Comparison of ENCODE assay signal across 17 cellular contexts in genomic region chr7:101891124-101891523, GRCh38.
"Had no signal": no experiment of that assay in that cellular context is flagged by ENCODE, and none has a peak within 500 bp of the region (broad histone marks: within the 10 kb centered on the region; RNA-seq: fewer than 3 reads in every experiment).

No MANE protein-coding gene starts in this region.

- H3K27me3 ChIP-seq: body of pancreas, esophagus squamous epithelium, stomach, upper lobe of right lung had no signal

- H3K27ac ChIP-seq: body of pancreas, skin epidermis, upper lobe of right lung had no signal

- H3K36me3 ChIP-seq: esophagus squamous epithelium, stomach, upper lobe of right lung had no signal

- ATAC-seq: activated CD8-positive, alpha-beta T cell treated with anti-CD3 and anti-CD28 coated beads for 36 hours; body of pancreas; effector memory CD8-positive, alpha-beta T cell; left ventricle myocardium superior; upper lobe of right lung had no signal

- H3K4me3 ChIP-seq: body of pancreas, esophagus squamous epithelium, skin epidermis, stomach, upper lobe of right lung had no signal

- H3K27me3 Mint-ChIP-seq: activated B cell treated with CpG ODN at 0.5 μM for 24 hours; activated CD8-positive, alpha-beta T cell treated with anti-CD3 and anti-CD28 coated beads for 36 hours; activated T-cell treated with anti-CD3 and anti-CD28 coated beads, Interleukin-2, amount 50 U/mL, for 24 hours; effector memory CD8-positive, alpha-beta T cell; progenitor cell of endocrine pancreas had no signal

- H3K4me3 Mint-ChIP-seq: activated B cell treated with CpG ODN at 0.5 μM for 24 hours; activated CD8-positive, alpha-beta T cell treated with anti-CD3 and anti-CD28 coated beads for 36 hours; activated naive CD4-positive, alpha-beta T cell treated with anti-CD3 and anti-CD28 coated beads for 36 hours; activated T-cell treated with anti-CD3 and anti-CD28 coated beads, Interleukin-2, amount 50 U/mL, for 24 hours; effector memory CD8-positive, alpha-beta T cell; immature natural killer cell had no signal

- H3K36me3 Mint-ChIP-seq: immature natural killer cell had no signal

- H3K4me1 ChIP-seq: upper lobe of right lung had no signal

- H3K9me3 Mint-ChIP-seq: activated B cell treated with CpG ODN at 0.5 μM for 24 hours; activated CD8-positive, alpha-beta T cell treated with anti-CD3 and anti-CD28 coated beads for 36 hours; activated naive CD4-positive, alpha-beta T cell treated with anti-CD3 and anti-CD28 coated beads for 36 hours; activated T-cell treated with anti-CD3 and anti-CD28 coated beads, Interleukin-2, amount 50 U/mL, for 24 hours; activated T-helper 2 cell treated with anti-CD3 and anti-CD28 coated beads, Interferon-gamma antibody, Interleukin-2, Interleukin-4, amounts not matched to agents 10 μg/mL and 5 μg/mL and 100 μg/mL, durations not matched to agents 14 hours and 24 hours and 36 hours; effector memory CD8-positive, alpha-beta T cell; immature natural killer cell had no signal

- H3K27ac Mint-ChIP-seq: activated B cell treated with CpG ODN at 0.5 μM for 24 hours; activated CD8-positive, alpha-beta T cell treated with anti-CD3 and anti-CD28 coated beads for 36 hours; activated naive CD4-positive, alpha-beta T cell treated with anti-CD3 and anti-CD28 coated beads for 36 hours; activated T-cell treated with anti-CD3 and anti-CD28 coated beads, Interleukin-2, amount 50 U/mL, for 24 hours; activated T-helper 2 cell treated with anti-CD3 and anti-CD28 coated beads, Interferon-gamma antibody, Interleukin-2, Interleukin-4, amounts not matched to agents 10 μg/mL and 5 μg/mL and 100 μg/mL, durations not matched to agents 14 hours and 24 hours and 36 hours had no signal

- H3K9me3 ChIP-seq: body of pancreas, esophagus squamous epithelium, stomach, upper lobe of right lung had no signal

- DNase-seq: activated B cell treated with CpG ODN at 0.5 μM for 24 hours; activated CD4-positive, alpha-beta T cell treated with anti-CD3 and anti-CD28 coated beads for 4 hours; activated CD8-positive, alpha-beta T cell treated with anti-CD3 and anti-CD28 coated beads for 36 hours; activated naive CD4-positive, alpha-beta T cell treated with anti-CD3 and anti-CD28 coated beads for 36 hours; activated T-cell treated with anti-CD3 and anti-CD28 coated beads, Interleukin-2, amount 50 U/mL, for 24 hours; body of pancreas; effector memory CD8-positive, alpha-beta T cell; esophagus squamous epithelium; immature natural killer cell; left ventricle myocardium superior; right cardiac atrium; stimulated activated CD4-positive, alpha-beta T cell treated with anti-CD3 and anti-CD28 coated beads, Interleukin-4, amount 100 ng/mL, for 1 hour; stomach; upper lobe of right lung had no signal
